8 cellular contexts compared by ENCODE assay signal in the genomic region with DNA sequence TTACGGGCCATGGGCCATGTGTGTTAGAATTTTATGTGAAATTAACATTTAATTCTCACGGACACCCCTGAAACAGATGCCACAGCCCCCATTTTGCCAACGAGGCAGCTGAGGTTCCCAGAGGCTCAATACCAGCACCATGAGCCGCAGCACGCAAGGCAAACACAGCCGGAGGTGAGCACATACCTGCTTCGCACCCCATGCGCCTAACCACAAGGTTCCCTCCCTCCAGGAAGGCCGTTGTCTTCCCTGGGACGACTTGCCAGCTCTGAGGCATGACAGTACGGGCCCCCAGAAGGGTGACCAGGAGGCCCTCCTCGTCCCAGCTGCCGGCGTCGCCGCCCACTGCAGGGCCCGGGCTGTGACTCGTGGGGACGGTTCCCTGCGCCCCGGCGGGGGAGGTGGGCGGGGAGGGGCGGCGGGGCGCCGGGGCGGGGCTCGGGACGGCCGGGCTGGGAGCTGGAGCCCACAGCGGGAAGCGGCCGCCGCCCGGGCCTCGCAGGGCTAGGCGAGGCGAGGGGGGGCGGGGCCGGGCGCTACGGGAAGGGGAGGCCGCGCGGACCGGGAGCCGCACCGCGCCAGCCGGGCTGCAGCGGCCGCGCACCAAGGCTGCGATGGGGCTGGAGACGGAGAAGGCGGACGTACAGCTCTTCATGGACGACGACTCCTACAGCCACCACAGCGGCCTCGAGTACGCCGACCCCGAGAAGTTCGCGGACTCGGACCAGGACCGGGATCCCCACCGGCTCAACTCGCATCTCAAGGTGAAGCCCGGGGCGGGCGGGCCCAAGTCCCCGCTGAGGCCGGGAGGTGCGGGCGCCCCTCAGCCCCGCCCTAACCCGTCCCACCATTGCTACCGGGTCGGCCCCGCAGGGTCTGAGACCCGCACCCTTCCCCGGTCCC. TPM values are rescaled to one million over a fixed set of nuclear protein-coding genes. Genes with fewer than 3 reads are reported as not detected.
A peak's percentile ranks its signal among the peaks of the same experiment; 100 is the strongest.
DNase-seq lines count a peak whose midpoint lies in the region; ATAC-seq, FAIRE-seq and TF ChIP-seq lines count a peak whose summit lies in the region.

A gene with protein sequence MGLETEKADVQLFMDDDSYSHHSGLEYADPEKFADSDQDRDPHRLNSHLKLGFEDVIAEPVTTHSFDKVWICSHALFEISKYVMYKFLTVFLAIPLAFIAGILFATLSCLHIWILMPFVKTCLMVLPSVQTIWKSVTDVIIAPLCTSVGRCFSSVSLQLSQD (plus strand): TSS at position 571 of the 903 bp plus-strand sequence. CDS start 44 bp downstream, at position 615.

- H3K9me3 ChIP-seq in CD8-positive, alpha-beta memory T cell (ENCODE audit: low read length) = no peaks in the 10 kb centered on the region

- no peak for TF ChIP-seq CTCF in progenitor cell of endocrine pancreas (IDR thresholded peaks at IDR 0.05; ENCODE audit: unreplicated experiment)

- no peaks in the 10 kb centered on the region for H3K36me3 ChIP-seq in CD8-positive, alpha-beta memory T cell (ENCODE audit: insufficient read depth, low read length)

- H3K36me3 Mint-ChIP-seq in CD8-positive, alpha-beta memory T cell = no peaks in the 10 kb centered on the region
- H3K36me3 Mint-ChIP-seq in progenitor cell of endocrine pancreas (ENCODE audit: insufficient read depth) = no peaks in the 10 kb centered on the region

- H3K4me1 ChIP-seq in CD8-positive, alpha-beta memory T cell (ENCODE audit: insufficient read depth, low read length) = peaks cover 7% of the 10 kb centered on the region

- no peak for TF ChIP-seq POLR2A in GM12891 (IDR thresholded peaks at IDR 0.05; ENCODE audit: low read depth, low read length)

- POLR2A ChIA-PET in CD8-positive, alpha-beta memory T cell (lab: Charles Lee) = no interaction called here

- H3K4me3 Mint-ChIP-seq in CD8-positive, alpha-beta memory T cell = peak within 1 kb of the TSS; percentile 67 to 90 (median 77)
- peak within 1 kb of the TSS; percentile 82 for H3K4me3 Mint-ChIP-seq in progenitor cell of endocrine pancreas (ENCODE audit: low read depth)

- peak within 1 kb of the TSS in 1 of 8 donors; percentile 59 for H3K27ac Mint-ChIP-seq in CD8-positive, alpha-beta memory T cell
- H3K27ac Mint-ChIP-seq in progenitor cell of endocrine pancreas = peak within 1 kb of the TSS; percentile 68

- CTCF ChIA-PET in CD8-positive, alpha-beta memory T cell (lab: Charles Lee) = interaction anchor here (1.7 kb wide), 1 partner anchor 27 kb away, joined by 4 read pairs; no protein-coding TSS in a partner anchor

- H3K27ac ChIP-seq in CD8-positive, alpha-beta memory T cell (ENCODE audit: low read depth, low read length) = peak within 1 kb of the TSS; percentile 71
- H3K27ac ChIP-seq in angular gyrus (ENCODE audit: low read depth, low read length) = peak within 1 kb of the TSS; percentile 44

- peak in 2 of 5 donors; percentile 16 to 46 for DNase-seq in CD8-positive, alpha-beta memory T cell
- peak; percentile 24 for DNase-seq in NCI-H510A (lab: John Stamatoyannopoulos, UW)
- peak; percentile 90 for DNase-seq in left ventricle myocardium superior
- peak; percentile 46 for DNase-seq in progenitor cell of endocrine pancreas (ENCODE audit: low spot score, unreplicated experiment)
- DNase-seq in GM12891 (ENCODE audit: insufficient read length, low spot score) = no peak
- DNase-seq in DMS114 treated with DMSO at 0.1 percent for 48 hours (lab: John Stamatoyannopoulos, UW; ENCODE audit: unreplicated experiment) = no peak

- peaks cover 33 to 42% of the 10 kb centered on the region in 2 donors for H3K27me3 Mint-ChIP-seq in CD8-positive, alpha-beta memory T cell
- H3K27me3 Mint-ChIP-seq in progenitor cell of endocrine pancreas = peaks cover 15% of the 10 kb centered on the region

- intact Hi-C loops in left ventricle myocardium superior (cut with micrococcal nuclease) = loop anchor here (10.0 kb wide), 1 partner anchor 55 kb away; no protein-coding TSS in a partner anchor

- ATAC-seq in GM21447 (IDR thresholded peaks at IDR 0.05; ENCODE audit: unreplicated experiment) (peak; percentile 46), left ventricle myocardium superior (peak; percentile 93)

- FAIRE-seq in GM12891 (lab: Jason Lieb, UNC) = no peak

- no peaks in the 10 kb centered on the region for H3K9me3 Mint-ChIP-seq in CD8-positive, alpha-beta memory T cell
- peaks cover 2% of the 10 kb centered on the region for H3K9me3 Mint-ChIP-seq in progenitor cell of endocrine pancreas (ENCODE audit: low read depth)

- H3K4me1 Mint-ChIP-seq in CD8-positive, alpha-beta memory T cell = peaks cover 10 to 14% (median 13%) of the 10 kb centered on the region in 3 donors
- H3K4me1 Mint-ChIP-seq in progenitor cell of endocrine pancreas (ENCODE audit: low read depth) = peaks cover 21% of the 10 kb centered on the region

- peak within 1 kb of the TSS; percentile 15 for H3K4me3 ChIP-seq in CD8-positive, alpha-beta memory T cell (ENCODE audit: low read length)

- peaks cover 20% of the 10 kb centered on the region for H3K27me3 ChIP-seq in CD8-positive, alpha-beta memory T cell (ENCODE audit: insufficient read depth, low read length, poor library complexity, severe bottlenecking)

TF ChIP-seq in GM12891, 5 proteins besides CTCF, POLR2A, EP300 and RAD21:
- TF ChIP-seq SPI1 (IDR thresholded peaks at IDR 0.05; ENCODE audit: low read depth, low read length) (no peak), POLR2AphosphoS5 (IDR thresholded peaks at IDR 0.05; ENCODE audit: low read depth, low read length) (no peak), TAF1 (IDR thresholded peaks at IDR 0.05; ENCODE audit: low read depth, low read length) (no peak), POU2F2 (IDR thresholded peaks at IDR 0.05; ENCODE audit: low read depth, low read length) (no peak), PAX5 (IDR thresholded peaks at IDR 0.05; ENCODE audit: insufficient read depth, low read length, severe bottlenecking) (no peak)

RNA-seq across cellular contexts. Expression of the gene that starts here (rescaled TPM):
- not detected for total RNA-seq in CD8-positive, alpha-beta memory T cell
- polyA plus RNA-seq in CD8-positive, alpha-beta memory T cell = not detected
- 204 TPM for total RNA-seq in left ventricle myocardium superior
- total RNA-seq in progenitor cell of endocrine pancreas = 9.4 and 9.9 TPM in 2 replicates
- 0.04 TPM for polyA plus RNA-seq in GM12891 (2012; ENCODE audit: low read depth, missing spikeins)

Comparison
In these comparisons a context has a peak if more than half of its experiments do, and no peak if none do; other contexts are left out.
1. RNA of the gene that starts here (total RNA-seq): 204 TPM in left ventricle myocardium superior (single experiment); 9.4 to 9.9 TPM in progenitor cell of endocrine pancreas and not detected in CD8-positive, alpha-beta memory T cell; every median in the first group is over 10 times any median in the second.
2. DNase-seq: peak in NCI-H510A (single experiment), left ventricle myocardium superior (single experiment) and progenitor cell of endocrine pancreas (single experiment); none in GM12891 (single experiment) and DMS114 treated with DMSO at 0.1 percent for 48 hours (single experiment).